Comparison of ENCODE assay signal across 8 cellular contexts in genomic region chr11:3091846-3092602, GRCh38. TPM values are rescaled to one million over a fixed set of nuclear protein-coding genes. Genes with fewer than 3 reads are reported as not detected.
DNase-seq lines count a peak whose midpoint lies in the region; ATAC-seq and TF ChIP-seq lines count a peak whose summit lies in the region.

No MANE protein-coding gene starts in this region.

- POLR2A ChIA-PET in HCT116 (lab: Charles Lee): interaction anchor here (1.4 kb wide), 1 partner anchor 163 kb away, joined by 7 read pairs; the partner anchor contains the start of gene PHLDA2

- RAD21 ChIA-PET in HCT116 (lab: Charles Lee; ENCODE audit: low non-redundant PET in 1 of 2, low total read pairs in 2 of 2, uncharacterized antibody in 2 of 2, unreplicated experiment in 2 of 2): interaction anchor here (0.7 to 1.5 kb wide), 4 partner anchors 54 to 199 kb away, joined by 3 to 14 read pairs (median 4); partner anchors contain the start of gene PHLDA2 (in 1 of the 2)

- TF ChIP-seq POLR2A in HCT116 (IDR thresholded peaks at IDR 0.05; ENCODE audit: borderline replicate concordance, extremely low read depth, insufficient read depth, insufficient read length): no peak

- BruUV-seq in HCT116 (replicated peaks; lab: Mats Ljungman, UMichigan): no TSS peak

- TF ChIP-seq CTCF in HCT116 (IDR thresholded peaks at IDR 0.05 in 2 of 3, conservative IDR thresholded peaks at IDR 0.05 in 1 of 3; ENCODE audit: borderline replicate concordance in 1 of 3, insufficient read depth in 1 of 3, low read depth in 2 of 3, low read length in 2 of 3) (peak; percentile 98 to 99 (median 98)), left lung (IDR thresholded peaks at IDR 0.05) (peak; percentile 96 to 100)

- H3K9me2 ChIP-seq in HCT116 (ENCODE audit: insufficient read depth): no peaks in the 10 kb centered on the region

- H3K9me3 ChIP-seq in HCT116 (ENCODE audit: control insufficient read depth in 1 of 2, insufficient read depth in 1 of 2, low read depth in 1 of 2, low read length in 2 of 2) (no peaks in the 10 kb centered on the region), left lung (no peaks in the 10 kb centered on the region)

- H4K20me1 ChIP-seq in HCT116 (ENCODE audit: insufficient read depth): no peaks in the 10 kb centered on the region

- no peak overlapping the region for H3K4me3 ChIP-seq in HCT116 (replicated peaks in 1 of 2; ENCODE audit: low read depth in 1 of 2, low read length in 2 of 2)
- no peak overlapping the region for H3K4me3 ChIP-seq in left lung

- no peak overlapping the region for H3K9ac ChIP-seq in HCT116 (ENCODE audit: low read length)

- H2AFZ ChIP-seq in HCT116 (ENCODE audit: low read depth, low read length, poor library complexity, severe bottlenecking): no peak overlapping the region

- intact Hi-C loops in HCT116 (cut with micrococcal nuclease): loop anchor here (1.0 to 2.0 kb wide), 4 partner anchors 55 to 559 kb away; no protein-coding TSS in a partner anchor
- intact Hi-C loops in left lung (cut with DNase I): loop anchor here in 1 of 2 donors (5.0 kb wide), 1 partner anchor 55 kb away; no protein-coding TSS in a partner anchor

- H3K79me2 ChIP-seq in HCT116 (ENCODE audit: insufficient read depth, low read length): no peaks in the 10 kb centered on the region

- H3K36me3 ChIP-seq in HCT116 (ENCODE audit: control insufficient read depth in 1 of 2, insufficient read depth in 2 of 2, low read length in 2 of 2): no peaks in the 10 kb centered on the region
- peaks cover 0 to 60% of the 10 kb centered on the region in 2 donors for H3K36me3 ChIP-seq in left lung

- ATAC-seq in HCT116: peak; percentile 94
- peak; percentile 85 for ATAC-seq in left lung
- no peak for ATAC-seq in GM19467 (IDR thresholded peaks at IDR 0.05; ENCODE audit: unreplicated experiment)

- peak overlapping the region; percentile 15; the same call in 1 of the 2 replicates for H3K4me2 ChIP-seq in HCT116 (ENCODE audit: low read length)

- H3K27ac ChIP-seq in HCT116 (ENCODE audit: low read depth, low read length): peak overlapping the region; percentile 36; the same call in 1 of the 2 replicates
- no peak overlapping the region for H3K27ac ChIP-seq in left lung

- CTCF ChIA-PET in HCT116 (lab: Charles Lee): interaction anchor here (0.7 to 2.1 kb wide), 19 partner anchors 14 to 559 kb away, joined by 3 to 12 read pairs (median 4); partner anchors contain the start of genes CARS1 and PHLDA2

- TF ChIP-seq RAD21 in HCT116 (IDR thresholded peaks at IDR 0.05; ENCODE audit: low read depth): peak; percentile 96

- H3K27me3 ChIP-seq in HCT116 (ENCODE audit: insufficient read depth, low read length): no peaks in the 10 kb centered on the region
- no peaks in the 10 kb centered on the region for H3K27me3 ChIP-seq in left lung

- peaks cover 2 to 22% of the 10 kb centered on the region in 2 experiments for H3K4me1 ChIP-seq in HCT116 (ENCODE audit: control insufficient read depth in 1 of 2, insufficient read depth in 2 of 2, low read length in 2 of 2)
- peaks cover 0 to 16% of the 10 kb centered on the region in 2 donors for H3K4me1 ChIP-seq in left lung

- DNase-seq in DMS53 treated with DMSO at 0.1 percent for 48 hours (lab: John Stamatoyannopoulos, UW; ENCODE audit: unreplicated experiment): peak; percentile 58
- peak; percentile 67 for DNase-seq in HCT116 (ENCODE audit: low read depth, low spot score)
- DNase-seq in NCI-H2196 (lab: John Stamatoyannopoulos, UW; ENCODE audit: unreplicated experiment): peak; percentile 80
- DNase-seq in activated CD4-positive, CD25-positive, alpha-beta regulatory T cell treated with anti-CD3 and anti-CD28 coated beads, Interleukin-2, amount 50 U/mL, for 72 hours: peak; percentile 83
- peak; percentile 56 for DNase-seq in central memory CD4-positive, alpha-beta T cell
- peak; percentile 68 to 94 for DNase-seq in left lung
- DNase-seq in stimulated activated CD4-positive, alpha-beta T cell treated with anti-CD3 and anti-CD28 coated beads, TNF-alpha, amount 100 ng/mL, for 24 hours (ENCODE audit: low read depth in 3 of 3): peak; percentile 42 to 66 (median 47)

TF ChIP-seq in HCT116, 20 proteins besides CTCF, POLR2A, EP300 and RAD21:
- TF ChIP-seq ZNF274 (IDR thresholded peaks at IDR 0.05; ENCODE audit: low read depth, low read length) (no peak), ELF1 (IDR thresholded peaks at IDR 0.05; ENCODE audit: borderline replicate concordance, low read depth) (no peak), MAX (IDR thresholded peaks at IDR 0.05) (no peak), ZFX (IDR thresholded peaks at IDR 0.05) (no peak), EZH2 (IDR thresholded peaks at IDR 0.05) (no peak), POLR2AphosphoS5 (IDR thresholded peaks at IDR 0.05; ENCODE audit: low read depth, low read length) (peak; percentile 47), CBX3 (IDR thresholded peaks at IDR 0.05; ENCODE audit: low read depth) (no peak), CEBPB (IDR thresholded peaks at IDR 0.05; ENCODE audit: low read depth) (no peak), SP1 (IDR thresholded peaks at IDR 0.05; ENCODE audit: low read depth) (no peak), TCF7L2 (IDR thresholded peaks at IDR 0.05; ENCODE audit: borderline replicate concordance, extremely low read depth, insufficient read depth, insufficient read length) (no peak), JUND (IDR thresholded peaks at IDR 0.05) (no peak), SRF (IDR thresholded peaks at IDR 0.05; ENCODE audit: low read depth) (no peak), REST (IDR thresholded peaks at IDR 0.05; ENCODE audit: low read depth) (no peak), EGR1 (IDR thresholded peaks at IDR 0.05; ENCODE audit: low read depth) (peak; percentile 69)
TF ChIP-seq in HCT116: peak in this region for 2.

RNA-seq across cellular contexts. Expression of gene CARS1, which starts 34.8 kb away (rescaled TPM):
- total RNA-seq in HCT116 (2021; ENCODE audit: unreplicated experiment) (124 TPM), left lung (10 to 100 TPM; 39.3 to 49.9 TPM)
- 101 and 128 TPM in 2 replicates for polyA plus RNA-seq in HCT116 (2012)
